ENCODE assay signal across 1 cellular context in genomic region chr1:69738458-69738857, GRCh38.
TF ChIP-seq lines count a peak whose summit lies in the region.

No MANE protein-coding gene starts in this region.

TF ChIP-seq in WTC11, 78 proteins besides CTCF, POLR2A, EP300 and RAD21 (continued from another document):
- TF ChIP-seq, protein P1, sequence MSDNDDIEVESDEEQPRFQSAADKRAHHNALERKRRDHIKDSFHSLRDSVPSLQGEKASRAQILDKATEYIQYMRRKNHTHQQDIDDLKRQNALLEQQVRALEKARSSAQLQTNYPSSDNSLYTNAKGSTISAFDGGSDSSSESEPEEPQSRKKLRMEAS (CRISPR knock-in tag; IDR thresholded peaks at IDR 0.05) = no peak
- no peak for TF ChIP-seq OVOL2 (CRISPR knock-in tag; IDR thresholded peaks at IDR 0.05; ENCODE audit: borderline replicate concordance)
